22 cellular contexts compared by ENCODE assay signal in genomic region chr5:71836547-71837112, GRCh38.
DNase-seq lines count a peak whose midpoint lies in the region; ATAC-seq, FAIRE-seq and TF ChIP-seq lines count a peak whose summit lies in the region.
"Had no signal": no experiment of that assay in that cellular context is flagged by ENCODE, and none has a peak within 500 bp of the region (broad histone marks: within the 10 kb centered on the region; RNA-seq: fewer than 3 reads in every experiment).

No MANE protein-coding gene starts in this region.

- H4K8ac ChIP-seq in H1 (ENCODE audit: extremely low read depth, insufficient read depth, low read length) (no peak overlapping the region), neuronal stem cell (ENCODE audit: low read depth, low read length) (no peak overlapping the region)

- H3K9me3 ChIP-seq in H1 (ENCODE audit: insufficient read depth in 2 of 2, low read depth in 1 of 2, low read length in 1 of 2) (no peaks in the 10 kb centered on the region; a peak in 1 of 4 replicates), neuronal stem cell (replicated peaks in 1 of 2; ENCODE audit: control insufficient read depth in 2 of 2, insufficient read depth in 1 of 2, low read depth in 1 of 2, low read length in 2 of 2) (no peaks in the 10 kb centered on the region)

- no peaks in the 10 kb centered on the region for H3K36me3 ChIP-seq in H1 (ENCODE audit: control insufficient read depth in 2 of 4, insufficient read depth in 4 of 4, low read length in 3 of 4)
- H3K36me3 ChIP-seq in neuronal stem cell (replicated peaks in 1 of 2; ENCODE audit: control insufficient read depth in 2 of 2, insufficient read depth in 2 of 2, low read length in 2 of 2): no peaks in the 10 kb centered on the region
- H3K36me3 ChIP-seq: tibial artery had no signal

- H2AK5ac ChIP-seq in H1 (ENCODE audit: low read depth, low read length): no peak overlapping the region
- H2AK5ac ChIP-seq in neuronal stem cell (ENCODE audit: low read depth, low read length): no peak overlapping the region

- H3K4me3 ChIP-seq in H1 (ENCODE audit: extremely low read depth in 1 of 4, insufficient read depth in 2 of 4, low read depth in 3 of 4, low read length in 4 of 4) (no peak overlapping the region), neuronal stem cell (ENCODE audit: low read length in 2 of 2) (no peak overlapping the region)
- H3K4me3 ChIP-seq: tibial artery had no signal

- WGBS in H1 (ENCODE audit: extremely low coverage in 1 of 2, insufficient coverage in 1 of 2, insufficient read length in 1 of 2, insufficient replicate concordance in 2 of 2, low coverage in 1 of 2, low lambda C conversion rate in 2 of 2, missing lambda C conversion rate in 1 of 2), 2 experiments: 93% methylated on average over 6 of the region's 6 CpGs; no CpG with 5 or more reads in 1 of the 2 experiments
- no CpG with 5 or more reads among the region's 6 CpGs for WGBS in neuronal stem cell (ENCODE audit: extremely low coverage in 2 of 2, insufficient read length in 2 of 2, insufficient replicate concordance in 1 of 2), 2 donors

- H3K27ac ChIP-seq in H1 (ENCODE audit: low read depth, low read length) (no peak overlapping the region), neuronal stem cell (replicated peaks; ENCODE audit: low read length) (no peak overlapping the region), caudate nucleus (ENCODE audit: low read depth, low read length) (no peak overlapping the region)

- H4K5ac ChIP-seq in H1 (ENCODE audit: insufficient read length, low read depth, low read length): no peak overlapping the region

- H3K4ac ChIP-seq in H1 (replicated peaks; ENCODE audit: insufficient read length, low read depth, low read length): no peak overlapping the region
- H3K4ac ChIP-seq in neuronal stem cell (ENCODE audit: low read length): no peak overlapping the region

- no peak overlapping the region for H3K56ac ChIP-seq in H1 (replicated peaks; ENCODE audit: insufficient read length, low read depth, low read length)

- TF ChIP-seq CTCF in H1 (IDR thresholded peaks at IDR 0.05; ENCODE audit: control extremely low read depth in 1 of 3, insufficient read depth in 1 of 3, low read depth in 1 of 3, low read length in 3 of 3): no peak

- H2BK12ac ChIP-seq in H1 (ENCODE audit: low read depth, low read length) (no peak overlapping the region), neuronal stem cell (ENCODE audit: low read length) (no peak overlapping the region)

- no peaks in the 10 kb centered on the region; a peak in 1 of 7 replicates for H3K27me3 ChIP-seq in H1 (replicated peaks in 1 of 4; ENCODE audit: control insufficient read depth in 3 of 4, extremely low read depth in 1 of 4, insufficient read depth in 3 of 4, low read length in 3 of 4)
- no peaks in the 10 kb centered on the region for H3K27me3 ChIP-seq in neuronal stem cell (ENCODE audit: control insufficient read depth in 3 of 3, insufficient read depth in 3 of 3, low read depth in 1 of 3, low read length in 3 of 3)
- H3K27me3 ChIP-seq: tibial artery had no signal

- peak; percentile 49 for DNase-seq in HCEC 1CT
- peak; percentile 6 for DNase-seq in OCI-M1 (lab: John Stamatoyannopoulos, UW)
- no peak for DNase-seq in H1 (ENCODE audit: low read depth in 1 of 2, low spot score in 2 of 2)
- DNase-seq in neuronal stem cell (ENCODE audit: low spot score): no peak
- no peak for DNase-seq in caudate nucleus (lab: John Stamatoyannopoulos, UW)
- DNase-seq: activated CD4-positive, alpha-beta T cell treated with anti-CD3 and anti-CD28 coated beads for 48 hours; activated naive CD8-positive, alpha-beta T cell treated with anti-CD3 and anti-CD28 coated beads for 36 hours; CD4-positive, CD25-positive, alpha-beta regulatory T cell; DMS153; GDM1; KBM-7; natural killer cell; NCI-H1092; NCI-H2029 treated with DMSO at 0.1 percent for 48 hours; stimulated activated CD4-positive, alpha-beta T cell treated with anti-CD3 and anti-CD28 coated beads, Interleukin-1b, Interleukin-23, amount 100 ng/mL, for 48 hours; T-cell; tibial artery had no signal

- H3K23ac ChIP-seq in H1 (ENCODE audit: insufficient read length): no peak overlapping the region
- H3K23ac ChIP-seq in neuronal stem cell (ENCODE audit: low read depth, low read length, poor library complexity): no peak overlapping the region

- TF ChIP-seq EP300 in H1 (IDR thresholded peaks at IDR 0.05; ENCODE audit: borderline replicate concordance in 1 of 2, low read depth in 2 of 2, low read length in 2 of 2): no peak

- no peak for ATAC-seq in HG02610 (IDR thresholded peaks at IDR 0.05; ENCODE audit: unreplicated experiment)
- ATAC-seq in HG02642 (IDR thresholded peaks at IDR 0.05; ENCODE audit: poor library complexity, unreplicated experiment): no peak
- ATAC-seq in HG03378 (IDR thresholded peaks at IDR 0.05; ENCODE audit: unreplicated experiment): no peak
- ATAC-seq: natural killer cell; Right ventricle myocardium inferior; stimulated activated memory B cell treated with anti-CD40 and anti-IgM and Interleukin-4, amounts not matched to agents 10 μg/mL and 1 μg/mL and 100 μg/mL, for 72 hours; T-cell had no signal

- no peaks in the 10 kb centered on the region for H3K79me2 ChIP-seq in H1 (ENCODE audit: control insufficient read depth in 1 of 2, insufficient read depth in 2 of 2, low read length in 2 of 2)

- TF ChIP-seq POLR2A in H1 (IDR thresholded peaks at IDR 0.05; ENCODE audit: control extremely low read depth in 1 of 2, low read depth in 2 of 2, low read length in 2 of 2): no peak

- H2AFZ ChIP-seq in H1 (ENCODE audit: low read length) (peak overlapping the region; percentile 6; the same call in 1 of the 2 replicates), neuronal stem cell (ENCODE audit: low read length) (peak overlapping the region; percentile 24)

- H3K79me1 ChIP-seq in H1 (ENCODE audit: low read depth, low read length): no peaks in the 10 kb centered on the region
- no peaks in the 10 kb centered on the region for H3K79me1 ChIP-seq in neuronal stem cell (ENCODE audit: low read depth, low read length)

- POLR2A ChIA-PET in H1 (lab: Charles Lee; ENCODE audit: partially characterized antibody): no interaction called here

- TF ChIP-seq RAD21 in H1 (IDR thresholded peaks at IDR 0.05 in 1 of 2, conservative IDR thresholded peaks at IDR 0.05 in 1 of 2; ENCODE audit: low read depth in 2 of 2, low read length in 2 of 2): no peak

- H3K4me2 ChIP-seq in H1 (ENCODE audit: insufficient read depth in 1 of 2, low read depth in 2 of 2, low read length in 2 of 2) (no peak overlapping the region), neuronal stem cell (ENCODE audit: insufficient read depth, low read length, poor library complexity, severe bottlenecking) (no peak overlapping the region)

- H2BK5ac ChIP-seq in H1 (ENCODE audit: low read depth, low read length) (no peak overlapping the region), neuronal stem cell (ENCODE audit: low read length) (no peak overlapping the region)

- H3K14ac ChIP-seq in H1 (ENCODE audit: insufficient read length) (no peak overlapping the region), neuronal stem cell (ENCODE audit: low read length) (no peak overlapping the region)

- no peaks in the 10 kb centered on the region for H3K23me2 ChIP-seq in H1 (ENCODE audit: low read depth, low read length)

- no peaks in the 10 kb centered on the region for H3K4me1 ChIP-seq in H1 (replicated peaks in 1 of 4; ENCODE audit: control insufficient read depth in 3 of 4, insufficient read depth in 4 of 4, low read length in 3 of 4)
- H3K4me1 ChIP-seq in neuronal stem cell (ENCODE audit: control insufficient read depth in 2 of 2, insufficient read depth in 1 of 2, low read depth in 1 of 2, low read length in 2 of 2): peaks cover 1 to 10% of the 10 kb centered on the region in 2 donors

- CTCF ChIA-PET in H1 (lab: Charles Lee; ENCODE audit: partially characterized antibody): interaction anchor here (0.5 kb wide), 1 partner anchor 329 kb away, joined by 3 read pairs; no protein-coding TSS in a partner anchor

- no peaks in the 10 kb centered on the region for H4K20me1 ChIP-seq in H1 (replicated peaks in 1 of 2; ENCODE audit: control insufficient read depth in 1 of 2, insufficient read depth in 2 of 2, low read length in 2 of 2)

- H3K18ac ChIP-seq in H1 (ENCODE audit: extremely low read depth, low read length): no peak overlapping the region
- H3K18ac ChIP-seq in neuronal stem cell (ENCODE audit: low read length): no peak overlapping the region

- H2BK120ac ChIP-seq in H1 (replicated peaks; ENCODE audit: low read depth, low read length): no peak overlapping the region
- no peak overlapping the region for H2BK120ac ChIP-seq in neuronal stem cell (ENCODE audit: low read depth, low read length)

- H2BK20ac ChIP-seq in H1 (ENCODE audit: low read length): no peak overlapping the region

- no peak for FAIRE-seq in H1 (lab: Jason Lieb, UNC)

- H3K9ac ChIP-seq in H1 (replicated peaks in 1 of 4; ENCODE audit: extremely low read depth in 1 of 4, low read depth in 3 of 4, low read length in 3 of 4) (no peak overlapping the region), neuronal stem cell (ENCODE audit: low read depth, low read length, poor library complexity) (no peak overlapping the region)

- H2BK15ac ChIP-seq in H1 (ENCODE audit: low read length) (no peak overlapping the region), neuronal stem cell (ENCODE audit: low read length) (no peak overlapping the region)

- H4K91ac ChIP-seq in H1 (replicated peaks; ENCODE audit: insufficient read length, low read length) (no peak overlapping the region), neuronal stem cell (ENCODE audit: low read depth, low read length, poor library complexity) (no peak overlapping the region)

TF ChIP-seq in H1, 55 proteins besides CTCF, POLR2A, EP300 and RAD21 (continues in another document):
- no peak for TF ChIP-seq BRCA1 (IDR thresholded peaks at IDR 0.05; ENCODE audit: low read depth, low read length)
- TF ChIP-seq TBP (IDR thresholded peaks at IDR 0.05; ENCODE audit: low read depth, low read length): no peak
- TF ChIP-seq NRF1 (IDR thresholded peaks at IDR 0.05; ENCODE audit: low read depth, low read length): no peak
- TF ChIP-seq CBX8 (IDR thresholded peaks at IDR 0.05; ENCODE audit: borderline replicate concordance, low read depth, low read length): no peak
- TF ChIP-seq, protein P1, sequence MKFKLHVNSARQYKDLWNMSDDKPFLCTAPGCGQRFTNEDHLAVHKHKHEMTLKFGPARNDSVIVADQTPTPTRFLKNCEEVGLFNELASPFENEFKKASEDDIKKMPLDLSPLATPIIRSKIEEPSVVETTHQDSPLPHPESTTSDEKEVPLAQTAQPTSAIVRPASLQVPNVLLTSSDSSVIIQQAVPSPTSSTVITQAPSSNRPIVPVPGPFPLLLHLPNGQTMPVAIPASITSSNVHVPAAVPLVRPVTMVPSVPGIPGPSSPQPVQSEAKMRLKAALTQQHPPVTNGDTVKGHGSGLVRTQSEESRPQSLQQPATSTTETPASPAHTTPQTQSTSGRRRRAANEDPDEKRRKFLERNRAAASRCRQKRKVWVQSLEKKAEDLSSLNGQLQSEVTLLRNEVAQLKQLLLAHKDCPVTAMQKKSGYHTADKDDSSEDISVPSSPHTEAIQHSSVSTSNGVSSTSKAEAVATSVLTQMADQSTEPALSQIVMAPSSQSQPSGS (IDR thresholded peaks at IDR 0.05; ENCODE audit: low read length): no peak
- TF ChIP-seq CREB1 (IDR thresholded peaks at IDR 0.05): no peak

Comparison
In these comparisons a context has a peak if more than half of its experiments do, and no peak if none do; other contexts are left out.
1. DNase-seq: peak in HCEC 1CT (single experiment) and OCI-M1 (single experiment); none in H1 (0 of 2), neuronal stem cell (single experiment) and caudate nucleus (0 of 61).